23 cellular contexts compared by ENCODE assay signal in the genomic region with DNA sequence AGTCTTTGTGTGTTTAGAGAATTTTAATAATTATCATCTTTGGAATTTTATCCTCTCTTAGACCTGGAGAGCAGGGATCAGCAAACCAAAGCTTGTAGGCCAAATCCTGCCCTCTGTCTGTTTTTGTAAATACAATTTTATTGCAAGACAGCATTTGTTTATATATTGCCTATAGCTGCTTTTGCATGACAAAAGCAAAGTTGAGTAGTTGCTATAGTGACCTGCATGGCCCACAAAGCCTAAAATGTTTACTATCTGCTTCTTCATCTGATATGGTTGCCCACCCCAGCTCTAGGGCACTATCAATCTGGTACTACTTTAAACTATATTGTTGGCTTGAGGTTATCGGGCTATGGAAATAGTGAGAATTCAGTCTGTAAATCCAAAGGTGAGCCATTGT.
DNase-seq lines count a peak whose midpoint lies in the region; ATAC-seq, FAIRE-seq and TF ChIP-seq lines count a peak whose summit lies in the region.
"Had no signal": no experiment of that assay in that cellular context is flagged by ENCODE, and none has a peak within 500 bp of the region (broad histone marks: within the 10 kb centered on the region; RNA-seq: fewer than 3 reads in every experiment).

No MANE protein-coding gene starts in this region.

- no peaks in the 10 kb centered on the region for H3K27me3 Mint-ChIP-seq in GM23338 (ENCODE audit: insufficient read depth, low read depth, poor library complexity)
- H3K27me3 Mint-ChIP-seq in type B pancreatic cell, result no peaks in the 10 kb centered on the region

- CTCF ChIA-PET in IMR-90 (lab: Yijun Ruan, JAX) (no interaction called here), H1 (lab: Charles Lee; ENCODE audit: partially characterized antibody) (no interaction called here)

- H3K18ac ChIP-seq in IMR-90 (ENCODE audit: low read depth, low read length) (no peak overlapping the region), H1 (ENCODE audit: extremely low read depth, low read length) (no peak overlapping the region)

- peaks cover 22% of the 10 kb centered on the region for H3K9me3 Mint-ChIP-seq in GM23338
- H3K9me3 Mint-ChIP-seq in type B pancreatic cell, result peaks cover 13% of the 10 kb centered on the region

- POLR2A ChIA-PET in IMR-90 (lab: Charles Lee; ENCODE audit: unreplicated experiment) (no interaction called here), H1 (lab: Charles Lee; ENCODE audit: partially characterized antibody) (no interaction called here)

- H2BK12ac ChIP-seq in H1 (ENCODE audit: low read depth, low read length), result no peak overlapping the region

- H3K4me3 Mint-ChIP-seq in GM23338 (no peak overlapping the region), type B pancreatic cell (no peak overlapping the region)
- H3K4me3 Mint-ChIP-seq: B cell; CD4-positive, alpha-beta T cell; CD8-positive, alpha-beta T cell had no signal

- H3K36me3 ChIP-seq in GM23338 (ENCODE audit: insufficient read depth) (no peaks in the 10 kb centered on the region; the same call in 1 of the 2 replicates), IMR-90 (ENCODE audit: control insufficient read depth, insufficient read depth, low read length) (no peaks in the 10 kb centered on the region), H1 (ENCODE audit: control insufficient read depth in 2 of 4, insufficient read depth in 4 of 4, low read length in 3 of 4) (no peaks in the 10 kb centered on the region), left lung (no peaks in the 10 kb centered on the region), ovary (no peaks in the 10 kb centered on the region)

- H3K14ac ChIP-seq in IMR-90 (replicated peaks; ENCODE audit: low read depth, low read length) (peak overlapping the region; percentile 62; the same call in 1 of the 2 replicates), H1 (ENCODE audit: insufficient read length) (no peak overlapping the region)

- H3K9me3 ChIP-seq in IMR-90 (ENCODE audit: control insufficient read depth, insufficient read depth, low read length) (peaks cover 14% of the 10 kb centered on the region), H1 (ENCODE audit: insufficient read depth in 2 of 2, low read depth in 1 of 2, low read length in 1 of 2) (peaks cover 6 to 10% of the 10 kb centered on the region in 2 experiments; a peak in 3 of 4 replicates), left lung (peaks cover 9 to 38% of the 10 kb centered on the region in 2 donors), ovary (no peaks in the 10 kb centered on the region)

- TF ChIP-seq RAD21 in IMR-90 (IDR thresholded peaks at IDR 0.05; ENCODE audit: low read length), result no peak
- no peak for TF ChIP-seq RAD21 in H1 (IDR thresholded peaks at IDR 0.05 in 1 of 2, conservative IDR thresholded peaks at IDR 0.05 in 1 of 2; ENCODE audit: low read depth in 2 of 2, low read length in 2 of 2)

- peaks cover 35% of the 10 kb centered on the region for H3K4me1 ChIP-seq in GM23338 (ENCODE audit: insufficient read depth)
- H3K4me1 ChIP-seq in IMR-90 (ENCODE audit: control insufficient read depth, insufficient read depth, low read length), result peaks cover 4% of the 10 kb centered on the region
- H3K4me1 ChIP-seq in H1 (replicated peaks in 1 of 4; ENCODE audit: control insufficient read depth in 3 of 4, insufficient read depth in 4 of 4, low read length in 3 of 4), result peaks cover 0 to 6% (median 0%) of the 10 kb centered on the region in 4 experiments; a peak in 1 of 7 replicates
- peaks cover 8 to 18% of the 10 kb centered on the region in 2 donors for H3K4me1 ChIP-seq in left lung
- no peaks in the 10 kb centered on the region for H3K4me1 ChIP-seq in ovary (ENCODE audit: insufficient read depth)

- dilution Hi-C loops in IMR-90 (cut with HindIII; ENCODE audit: low sequenced_read_pairs, unreplicated experiment), result no loop called here

- H3K4me3 ChIP-seq in GM23338 (no peak overlapping the region), IMR-90 (ENCODE audit: insufficient read depth, low read depth, low read length) (no peak overlapping the region), H1 (ENCODE audit: extremely low read depth in 1 of 4, insufficient read depth in 2 of 4, low read depth in 3 of 4, low read length in 4 of 4) (no peak overlapping the region), left lung (no peak overlapping the region), ovary (no peak overlapping the region)
- H3K4me3 ChIP-seq: A549; BLaER1 treated with 17β-estradiol and CSF1 and Interleukin-3, amounts not matched to agents 10 nM and 100 nM had no signal

- H2BK20ac ChIP-seq in IMR-90 (ENCODE audit: low read depth, low read length) (peak overlapping the region; percentile 26; the same call in 1 of the 2 replicates), H1 (ENCODE audit: low read length) (no peak overlapping the region)

- H2AK5ac ChIP-seq in IMR-90 (ENCODE audit: low read depth, low read length), result peak overlapping the region; percentile 24
- H2AK5ac ChIP-seq in H1 (ENCODE audit: low read depth, low read length), result no peak overlapping the region

- WGBS in IMR-90 (ENCODE audit: extremely low coverage in 2 of 2, insufficient read length in 1 of 2), 2 experiments, result no CpG with 5 or more reads among the region's 1 CpG
- 79% methylated on average over 1 of the region's 1 CpG; no CpG with 5 or more reads in 1 of the 2 experiments for WGBS in H1 (ENCODE audit: extremely low coverage in 1 of 2, insufficient coverage in 1 of 2, insufficient read length in 1 of 2, insufficient replicate concordance in 2 of 2, low coverage in 1 of 2, low lambda C conversion rate in 2 of 2, missing lambda C conversion rate in 1 of 2), 2 experiments
- 0 to 30% (median 0%) methylated on average over 1 of the region's 1 CpG for WGBS in ovary, 3 donors

- H3K56ac ChIP-seq in IMR-90 (ENCODE audit: extremely low read depth, insufficient read depth, low read length), result no peak overlapping the region
- H3K56ac ChIP-seq in H1 (replicated peaks; ENCODE audit: insufficient read length, low read depth, low read length), result no peak overlapping the region

- H3F3A ChIP-seq in GM23338 (replicated peaks; ENCODE audit: low read depth), result no peaks in the 10 kb centered on the region

- DNase-seq in GM23338 (ENCODE audit: low spot score), result peak; percentile 28
- DNase-seq in IMR-90, result no peak
- DNase-seq in H1 (ENCODE audit: low read depth in 1 of 2, low spot score in 2 of 2), result no peak
- DNase-seq in type B pancreatic cell (ENCODE audit: extremely low spot score, unreplicated experiment), result no peak
- DNase-seq in HuH-7 (ENCODE audit: low spot score), result no peak
- no peak for DNase-seq in left lung
- no peak for DNase-seq in ovary
- DNase-seq: AML-193; Caco-2; Calu3; CD4-positive, alpha-beta T cell; CD8-positive, alpha-beta T cell; DMS79 treated with DMSO at 0.1 percent for 48 hours; GF-D8 had no signal

- TF ChIP-seq EP300 in H1 (IDR thresholded peaks at IDR 0.05; ENCODE audit: borderline replicate concordance in 1 of 2, low read depth in 2 of 2, low read length in 2 of 2) (no peak), ovary (IDR thresholded peaks at IDR 0.05) (no peak)

- H3K79me2 ChIP-seq in GM23338 (replicated peaks; ENCODE audit: insufficient read depth) (no peaks in the 10 kb centered on the region), H1 (ENCODE audit: control insufficient read depth in 1 of 2, insufficient read depth in 2 of 2, low read length in 2 of 2) (no peaks in the 10 kb centered on the region)

- FAIRE-seq in H1 (lab: Jason Lieb, UNC), result no peak
- FAIRE-seq: A549, D721Med, G401.6, GM12891, GM19239 had no signal

- no peaks in the 10 kb centered on the region for H3K79me1 ChIP-seq in IMR-90 (ENCODE audit: low read depth in 1 of 2, low read length in 2 of 2)
- no peaks in the 10 kb centered on the region for H3K79me1 ChIP-seq in H1 (ENCODE audit: low read depth, low read length)

- TF ChIP-seq POLR2A in IMR-90 (IDR thresholded peaks at IDR 0.05; ENCODE audit: low read depth, low read length), result no peak
- TF ChIP-seq POLR2A in H1 (IDR thresholded peaks at IDR 0.05; ENCODE audit: control extremely low read depth in 1 of 2, low read depth in 2 of 2, low read length in 2 of 2), result no peak
- TF ChIP-seq POLR2A in ovary (IDR thresholded peaks at IDR 0.05), result no peak

- peak overlapping the region; percentile 36; the same call in 1 of the 3 replicates for H2BK15ac ChIP-seq in IMR-90 (ENCODE audit: low read depth, low read length)
- no peak overlapping the region for H2BK15ac ChIP-seq in H1 (ENCODE audit: low read length)

- no peak overlapping the region for H2AFZ ChIP-seq in GM23338
- no peak overlapping the region for H2AFZ ChIP-seq in IMR-90 (replicated peaks; ENCODE audit: low read length, poor library complexity)
- no peak overlapping the region for H2AFZ ChIP-seq in H1 (ENCODE audit: low read length)

- no peak overlapping the region for H3K27ac ChIP-seq in GM23338 (ENCODE audit: low read depth)
- no peak overlapping the region for H3K27ac ChIP-seq in IMR-90 (ENCODE audit: insufficient read depth, low read length)
- no peak overlapping the region for H3K27ac ChIP-seq in H1 (ENCODE audit: low read depth, low read length)
- H3K27ac ChIP-seq in left lung, result no peak overlapping the region
- H3K27ac ChIP-seq in ovary, result no peak overlapping the region
- H3K27ac ChIP-seq: 22Rv1; A549; BLaER1 treated with 17β-estradiol and CSF1 and Interleukin-3, amounts not matched to agents 10 nM and 100 nM; C4-2B had no signal

- H4K91ac ChIP-seq in IMR-90 (ENCODE audit: insufficient read depth, low read depth, low read length) (no peak overlapping the region), H1 (replicated peaks; ENCODE audit: insufficient read length, low read length) (no peak overlapping the region)

- H3K4me1 Mint-ChIP-seq in GM23338 (peaks cover 18% of the 10 kb centered on the region), type B pancreatic cell (ENCODE audit: unreplicated experiment) (peaks cover 5% of the 10 kb centered on the region)
- H3K4me1 Mint-ChIP-seq: B cell had no signal

- H3K9me1 ChIP-seq in IMR-90 (ENCODE audit: insufficient read depth, low read length), result 0 out of 2 replicates have a peak, but pooled peaks cover 3% of the 10 kb centered on the region

- H3K36me3 Mint-ChIP-seq in GM23338 (ENCODE audit: low read depth) (peaks cover 7% of the 10 kb centered on the region; the same call in 2 of the 3 replicates), type B pancreatic cell (no peaks in the 10 kb centered on the region)

- H3K4ac ChIP-seq in IMR-90 (ENCODE audit: low read depth, low read length) (no peak overlapping the region), H1 (replicated peaks; ENCODE audit: insufficient read length, low read depth, low read length) (no peak overlapping the region)

- H3K27ac Mint-ChIP-seq in GM23338 (no peak overlapping the region), type B pancreatic cell (peak overlapping the region; percentile 40)
- H3K27ac Mint-ChIP-seq: B cell; CD4-positive, alpha-beta T cell; CD8-positive, alpha-beta T cell had no signal

- H3K27me3 ChIP-seq in GM23338 (ENCODE audit: insufficient read depth), result no peaks in the 10 kb centered on the region
- H3K27me3 ChIP-seq in IMR-90 (ENCODE audit: control insufficient read depth, insufficient read depth, low read length), result no peaks in the 10 kb centered on the region
- H3K27me3 ChIP-seq in H1 (replicated peaks in 1 of 4; ENCODE audit: control insufficient read depth in 3 of 4, extremely low read depth in 1 of 4, insufficient read depth in 3 of 4, low read length in 3 of 4), result no peaks in the 10 kb centered on the region
- H3K27me3 ChIP-seq in left lung, result peaks cover 0 to 7% of the 10 kb centered on the region in 2 donors
- H3K27me3 ChIP-seq in ovary, result no peaks in the 10 kb centered on the region
- H3K27me3 ChIP-seq: BLaER1 treated with 17β-estradiol and CSF1 and Interleukin-3, amounts not matched to agents 10 nM and 100 nM had no signal

- H4K20me1 ChIP-seq in GM23338 (replicated peaks; ENCODE audit: insufficient read depth), result no peaks in the 10 kb centered on the region
- no peaks in the 10 kb centered on the region for H4K20me1 ChIP-seq in IMR-90 (ENCODE audit: insufficient read depth, low read length)
- no peaks in the 10 kb centered on the region for H4K20me1 ChIP-seq in H1 (replicated peaks in 1 of 2; ENCODE audit: control insufficient read depth in 1 of 2, insufficient read depth in 2 of 2, low read length in 2 of 2)
- H4K20me1 ChIP-seq: BLaER1 treated with 17β-estradiol and CSF1 and Interleukin-3, amounts not matched to agents 10 nM and 100 nM had no signal

- H3K23ac ChIP-seq in IMR-90 (ENCODE audit: low read depth, low read length), result no peak overlapping the region
- no peak overlapping the region for H3K23ac ChIP-seq in H1 (ENCODE audit: insufficient read length)

- TF ChIP-seq CTCF in GM23338 (conservative IDR thresholded peaks at IDR 0.05; ENCODE audit: low read depth in 2 of 2) (no peak), IMR-90 (conservative IDR thresholded peaks at IDR 0.05; ENCODE audit: low read depth, low read length) (no peak), H1 (IDR thresholded peaks at IDR 0.05; ENCODE audit: control extremely low read depth in 1 of 3, insufficient read depth in 1 of 3, low read depth in 1 of 3, low read length in 3 of 3) (no peak), type B pancreatic cell (conservative IDR thresholded peaks at IDR 0.05) (no peak), left lung (IDR thresholded peaks at IDR 0.05) (no peak), ovary (IDR thresholded peaks at IDR 0.05) (no peak)

- H2BK5ac ChIP-seq in IMR-90 (ENCODE audit: low read depth, low read length, poor library complexity, severe bottlenecking) (no peak overlapping the region), H1 (ENCODE audit: low read depth, low read length) (no peak overlapping the region)

- in situ Hi-C loops in IMR-90 (cut with MboI; ENCODE audit: low sequenced_read_pairs), result no loop called here

- H4K5ac ChIP-seq in IMR-90 (ENCODE audit: low read depth, low read length) (no peak overlapping the region), H1 (ENCODE audit: insufficient read length, low read depth, low read length) (no peak overlapping the region)

- H4K8ac ChIP-seq in IMR-90 (ENCODE audit: low read depth in 2 of 2, low read length in 2 of 2) (no peak overlapping the region), H1 (ENCODE audit: extremely low read depth, insufficient read depth, low read length) (no peak overlapping the region)

- H3K9ac ChIP-seq in IMR-90 (ENCODE audit: low read depth, low read length), result no peak overlapping the region
- H3K9ac ChIP-seq in H1 (replicated peaks in 1 of 4; ENCODE audit: extremely low read depth in 1 of 4, low read depth in 3 of 4, low read length in 3 of 4), result no peak overlapping the region
- H3K9ac ChIP-seq: BLaER1 treated with 17β-estradiol and CSF1 and Interleukin-3, amounts not matched to agents 10 nM and 100 nM had no signal

- no peak overlapping the region; the same call in 1 of the 2 replicates for H3K4me2 ChIP-seq in GM23338
- no peak overlapping the region for H3K4me2 ChIP-seq in IMR-90 (ENCODE audit: low read depth, low read length)
- no peak overlapping the region for H3K4me2 ChIP-seq in H1 (ENCODE audit: insufficient read depth in 1 of 2, low read depth in 2 of 2, low read length in 2 of 2)
- H3K4me2 ChIP-seq: A549; BLaER1 treated with 17β-estradiol and CSF1 and Interleukin-3, amounts not matched to agents 10 nM and 100 nM had no signal

- no peaks in the 10 kb centered on the region; the same call in none of the 2 replicates for H3K9me2 ChIP-seq in GM23338 (ENCODE audit: insufficient read depth)

- no peak overlapping the region for H2AK9ac ChIP-seq in IMR-90 (replicated peaks; ENCODE audit: low read depth, low read length, poor library complexity)

- H3K23me2 ChIP-seq in H1 (ENCODE audit: low read depth, low read length), result no peaks in the 10 kb centered on the region

- ATAC-seq in GM23338 (peak; percentile 38; the same call in 1 of the 3 replicates), IMR-90 (ENCODE audit: low read depth) (no peak), left lung (no peak)
- ATAC-seq: A549; CD8-positive, alpha-beta T cell had no signal

- no TSS peak for BruUV-seq in IMR-90 (replicated peaks; lab: Mats Ljungman, UMichigan)

- H2BK120ac ChIP-seq in IMR-90 (ENCODE audit: low read depth, low read length) (peak overlapping the region; percentile 52; the same call in 1 of the 2 replicates), H1 (replicated peaks; ENCODE audit: low read depth, low read length) (no peak overlapping the region)

- intact Hi-C loops in IMR-90 (cut with micrococcal nuclease), result loop anchor here (5.0 kb wide), 1 partner anchor 64 kb away; no protein-coding TSS in a partner anchor
- intact Hi-C loops in left lung (cut with DNase I), result no loop called here
- intact Hi-C loops in ovary (cut with DNase I), result no loop called here
